10 cellular contexts compared by ENCODE assay signal in genomic region chr21:34987673-34988072, GRCh38.
DNase-seq lines count a peak whose midpoint lies in the region; ATAC-seq and TF ChIP-seq lines count a peak whose summit lies in the region.
"Had no signal": no experiment of that assay in that cellular context is flagged by ENCODE, and none has a peak within 500 bp of the region (broad histone marks: within the 10 kb centered on the region; RNA-seq: fewer than 3 reads in every experiment).

No MANE protein-coding gene starts in this region.

- peak overlapping the region; percentile 82 for H3K27ac Mint-ChIP-seq in activated naive CD4-positive, alpha-beta T cell treated with anti-CD3 and anti-CD28 coated beads, Interleukin-2, amount 10 ng/mL, durations not matched to agents 7 days and 5 days
- peak overlapping the region; percentile 77 to 97 for H3K27ac Mint-ChIP-seq in stimulated activated naive CD8-positive, alpha-beta T cell treated with anti-CD3 and anti-CD28 coated beads, Interleukin-15, amount 100 ng/mL, for 72 hours

- CTCF ChIA-PET in activated naive CD4-positive, alpha-beta T cell treated with anti-CD3 and anti-CD28 coated beads, Interleukin-2, amount 10 ng/mL, durations not matched to agents 7 days and 5 days (lab: Charles Lee), result interaction anchor here (0.7 to 1.4 kb wide), 4 partner anchors 18 to 128 kb away, joined by 3 read pairs; no protein-coding TSS in a partner anchor

- no peaks in the 10 kb centered on the region for H3K79me2 ChIP-seq in hepatocyte

- no peak for ATAC-seq in stimulated activated naive CD8-positive, alpha-beta T cell treated with anti-CD3 and anti-CD28 coated beads, Interleukin-15, amount 100 ng/mL, for 72 hours
- ATAC-seq in GM18519 (IDR thresholded peaks at IDR 0.05; ENCODE audit: low FRiP score, unreplicated experiment) (no peak), GM21529 (IDR thresholded peaks at IDR 0.05; ENCODE audit: unreplicated experiment) (no peak)

- H3K9me3 ChIP-seq in SJSA1 (replicated peaks) (no peaks in the 10 kb centered on the region), hepatocyte (ENCODE audit: low read depth) (no peaks in the 10 kb centered on the region)
- H3K9me3 ChIP-seq: gastrocnemius medialis had no signal

- peak overlapping the region; percentile 5 for H2AFZ ChIP-seq in hepatocyte

- peak overlapping the region; percentile 67 for H3K4me3 Mint-ChIP-seq in activated naive CD4-positive, alpha-beta T cell treated with anti-CD3 and anti-CD28 coated beads, Interleukin-2, amount 10 ng/mL, durations not matched to agents 7 days and 5 days
- H3K4me3 Mint-ChIP-seq in stimulated activated naive CD8-positive, alpha-beta T cell treated with anti-CD3 and anti-CD28 coated beads, Interleukin-15, amount 100 ng/mL, for 72 hours, result peak overlapping the region; percentile 82 to 91

- H3K4me3 ChIP-seq in SJSA1 (no peak overlapping the region), hepatocyte (no peak overlapping the region)
- H3K4me3 ChIP-seq: gastrocnemius medialis had no signal

- no peak for TF ChIP-seq CTCF in hepatocyte (IDR thresholded peaks at IDR 0.05; ENCODE audit: poor library complexity)

- H3K27me3 ChIP-seq in SJSA1 (replicated peaks), result no peaks in the 10 kb centered on the region
- no peaks in the 10 kb centered on the region for H3K27me3 ChIP-seq in hepatocyte

- peaks cover 19% of the 10 kb centered on the region for H3K27me3 Mint-ChIP-seq in activated naive CD4-positive, alpha-beta T cell treated with anti-CD3 and anti-CD28 coated beads, Interleukin-2, amount 10 ng/mL, durations not matched to agents 7 days and 5 days
- no peaks in the 10 kb centered on the region for H3K27me3 Mint-ChIP-seq in stimulated activated naive CD8-positive, alpha-beta T cell treated with anti-CD3 and anti-CD28 coated beads, Interleukin-15, amount 100 ng/mL, for 72 hours

- no peak for DNase-seq in activated naive CD4-positive, alpha-beta T cell treated with anti-CD3 and anti-CD28 coated beads, Interleukin-2, amount 10 ng/mL, durations not matched to agents 7 days and 5 days
- no peak for DNase-seq in activated naive CD4-positive, alpha-beta T cell treated with Interleukin-2 at 50 U/mL for 16 hours
- DNase-seq in SJSA1 (ENCODE audit: low read depth in 1 of 2, low spot score in 2 of 2) (no peak), hepatocyte (ENCODE audit: low spot score) (no peak), NCI-H748 (lab: John Stamatoyannopoulos, UW; ENCODE audit: unreplicated experiment) (no peak)
- DNase-seq in stimulated activated naive CD8-positive, alpha-beta T cell treated with anti-CD3 and anti-CD28 coated beads, Interleukin-15, amount 100 ng/mL, for 72 hours, result no peak
- DNase-seq: gastrocnemius medialis, NCI-H446 treated with DMSO at 0.1 percent for 48 hours had no signal

- H3K4me1 ChIP-seq in SJSA1 (replicated peaks) (peaks cover 63% of the 10 kb centered on the region), hepatocyte (ENCODE audit: insufficient read depth) (no peaks in the 10 kb centered on the region)

- H3K4me2 ChIP-seq in hepatocyte, result peak overlapping the region; percentile 3

- H3K9me3 Mint-ChIP-seq in activated naive CD4-positive, alpha-beta T cell treated with anti-CD3 and anti-CD28 coated beads, Interleukin-2, amount 10 ng/mL, durations not matched to agents 7 days and 5 days, result no peaks in the 10 kb centered on the region
- H3K9me3 Mint-ChIP-seq in stimulated activated naive CD8-positive, alpha-beta T cell treated with anti-CD3 and anti-CD28 coated beads, Interleukin-15, amount 100 ng/mL, for 72 hours, result no peaks in the 10 kb centered on the region

- H3K36me3 Mint-ChIP-seq in activated naive CD4-positive, alpha-beta T cell treated with anti-CD3 and anti-CD28 coated beads, Interleukin-2, amount 10 ng/mL, durations not matched to agents 7 days and 5 days, result peaks cover 30% of the 10 kb centered on the region

- H3K4me1 Mint-ChIP-seq in activated naive CD4-positive, alpha-beta T cell treated with anti-CD3 and anti-CD28 coated beads, Interleukin-2, amount 10 ng/mL, durations not matched to agents 7 days and 5 days, result peaks cover 86% of the 10 kb centered on the region
- H3K4me1 Mint-ChIP-seq in stimulated activated naive CD8-positive, alpha-beta T cell treated with anti-CD3 and anti-CD28 coated beads, Interleukin-15, amount 100 ng/mL, for 72 hours, result peaks cover 28% of the 10 kb centered on the region

- H3K9me2 ChIP-seq in hepatocyte (replicated peaks; ENCODE audit: insufficient read depth), result no peaks in the 10 kb centered on the region

- peak overlapping the region; percentile 57 for H3K27ac ChIP-seq in SJSA1
- no peak overlapping the region for H3K27ac ChIP-seq in hepatocyte
- H3K27ac ChIP-seq: gastrocnemius medialis had no signal

- H3K36me3 ChIP-seq in SJSA1 (0 out of 2 replicates have a peak, but pooled peaks cover 3% of the 10 kb centered on the region), hepatocyte (replicated peaks; ENCODE audit: insufficient read depth, low read depth) (no peaks in the 10 kb centered on the region)
- H3K36me3 ChIP-seq: gastrocnemius medialis had no signal

- H4K20me1 ChIP-seq in hepatocyte (ENCODE audit: insufficient read depth, poor library complexity, severe bottlenecking), result no peaks in the 10 kb centered on the region

- 42% methylated on average over 3 of the region's 3 CpGs for WGBS in hepatocyte (ENCODE audit: low lambda C conversion rate, missing lambda C conversion rate)
